In the genomic region with DNA sequence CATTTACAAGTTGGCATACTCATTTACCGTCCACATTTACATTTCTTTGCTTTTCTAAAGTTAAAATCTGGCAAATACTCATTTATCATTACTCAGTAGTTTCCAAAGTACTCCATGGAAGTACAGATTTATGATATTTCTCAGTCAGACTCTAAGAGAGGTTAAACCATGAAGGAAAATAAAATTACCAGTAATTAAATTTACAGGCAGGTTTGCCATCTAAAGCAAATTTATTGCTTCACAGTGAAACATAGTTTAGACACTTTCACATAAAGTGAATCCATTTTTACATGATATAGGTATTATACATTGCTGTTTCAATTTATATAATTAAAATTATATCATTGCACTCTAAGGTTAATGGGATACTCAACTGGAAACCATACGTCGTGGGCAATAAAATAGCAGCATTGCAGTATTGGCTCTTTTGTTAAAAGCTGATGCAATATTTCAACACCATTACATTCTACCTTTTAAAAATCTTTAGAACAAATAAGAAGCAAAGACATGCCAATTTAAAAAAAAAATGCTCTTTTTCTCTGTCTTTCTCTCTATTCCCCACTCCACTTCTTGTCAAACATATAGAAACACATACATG, we compare ENCODE assay signal across 31 cellular contexts.
"Had no signal": no experiment of that assay in that cellular context is flagged by ENCODE, and none has a peak within 500 bp of the region (broad histone marks: within the 10 kb centered on the region; RNA-seq: fewer than 3 reads in every experiment).

No MANE protein-coding gene starts in this region.

- H3K36me3 ChIP-seq: brain microvascular endothelial cell, gastrocnemius medialis, heart left ventricle had no signal

- ATAC-seq: activated T-cell treated with anti-CD3 and anti-CD28 coated beads, Interleukin-2, amount 50 U/mL, for 72 hours; esophagus mucosa; gastrocnemius medialis; heart left ventricle; WTC11 had no signal

- FAIRE-seq: astrocyte, bronchial epithelial cell had no signal

- H3K27ac ChIP-seq: brain microvascular endothelial cell, coronary artery, dorsolateral prefrontal cortex, gastrocnemius medialis, heart left ventricle, VCaP had no signal

- DNase-seq: activated CD4-positive, alpha-beta memory T cell treated with anti-CD3 and anti-CD28 coated beads, Interleukin-2, amount 10 ng/mL, durations not matched to agents 7 days and 5 days; activated CD4-positive, alpha-beta T cell treated with anti-CD3 and anti-CD28 coated beads for 1 hour; activated CD4-positive, alpha-beta T cell treated with anti-CD3 and anti-CD28 coated beads for 4 hours; activated CD4-positive, alpha-beta T cell treated with anti-CD3 and anti-CD28 coated beads, Interleukin-2, amount 10 ng/mL, durations not matched to agents 7 days and 5 days; activated CD4-positive, alpha-beta T cell treated with anti-CD3 and anti-CD28 coated beads, Interleukin-2, amount 50 U/mL, for 4 hours; activated CD8-positive, alpha-beta memory T cell treated with anti-CD3 and anti-CD28 coated beads, Interleukin-2, amount 50 U/mL, for 48 hours; activated effector memory CD4-positive, alpha-beta T cell treated with Interleukin-2 at 50 U/mL for 16 hours; activated gamma-delta T cell treated with Interleukin-2 at 50 U/mL for 16 hours; activated naive CD4-positive, alpha-beta T cell treated with anti-CD3 and anti-CD28 coated beads, Interleukin-2, amount 50 U/mL, for 16 hours; activated naive CD4-positive, alpha-beta T cell treated with Interleukin-2 at 50 U/mL for 16 hours; activated T-cell treated with anti-CD3 and anti-CD28 coated beads for 4 hours; activated T-cell treated with anti-CD3 and anti-CD28 coated beads, Interleukin-2, amount 50 U/mL, for 24 hours; activated T-cell treated with anti-CD3 and anti-CD28 coated beads, Interleukin-2, amount 50 U/mL, for 72 hours; amniotic stem cell; anterior cingulate cortex; brain microvascular endothelial cell; dorsolateral prefrontal cortex; effector memory CD4-positive, alpha-beta T cell; endodermal cell; foreskin fibroblast; gastrocnemius medialis; glutamatergic neuron; heart left ventricle; hypothalamus; T1000 had no signal

- H3K4me1 ChIP-seq: gastrocnemius medialis, heart left ventricle had no signal

- H3K4me3 ChIP-seq: coronary artery, dorsolateral prefrontal cortex, gastrocnemius medialis, heart left ventricle had no signal

- H3K9me3 ChIP-seq: gastrocnemius medialis, heart left ventricle had no signal

- H3K27me3 ChIP-seq: brain microvascular endothelial cell, dorsolateral prefrontal cortex, gastrocnemius medialis, heart left ventricle had no signal
